ENCODE assay signal across 8 cellular contexts in the genomic region with DNA sequence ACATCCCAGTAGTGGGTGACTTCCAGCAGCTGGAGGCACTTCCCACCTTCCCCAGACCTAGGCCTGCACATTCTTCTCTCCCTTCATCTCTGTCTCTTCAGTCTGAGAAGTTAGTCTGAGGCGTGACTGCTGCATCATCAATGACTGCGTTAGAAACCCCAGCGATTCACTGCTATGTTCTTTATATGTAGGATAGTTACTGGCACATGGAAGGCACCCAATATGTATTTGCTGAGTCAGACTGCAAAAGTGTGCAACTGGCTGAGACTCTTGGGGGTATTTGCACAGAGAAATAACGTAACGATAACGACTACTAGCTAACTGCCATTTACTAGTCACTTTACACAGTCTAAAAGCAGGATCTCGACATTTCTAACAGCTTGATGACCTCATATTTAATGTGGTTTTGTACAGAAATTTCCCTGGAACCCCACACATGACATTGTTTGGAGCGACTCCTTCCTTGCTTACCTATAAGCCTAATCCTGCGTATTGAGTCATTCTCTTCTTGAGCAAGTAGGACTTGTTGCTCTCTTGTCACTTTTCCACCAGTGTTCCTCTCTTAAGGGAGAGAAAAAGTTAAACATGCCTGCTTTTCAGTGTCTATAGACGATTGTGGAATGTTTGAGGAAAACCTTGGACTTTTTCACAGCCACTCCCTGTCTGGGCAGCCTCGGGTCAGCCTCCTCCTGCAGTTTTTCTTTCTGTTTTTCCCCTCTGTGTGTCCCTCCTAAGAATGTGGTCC. TPM values are rescaled to one million over a fixed set of nuclear protein-coding genes. Genes with fewer than 3 reads are reported as not detected.
A peak's percentile ranks its signal among the peaks of the same experiment; 100 is the strongest.
DNase-seq lines count a peak whose midpoint lies in the region; ATAC-seq lines count a peak whose summit lies in the region.

No MANE protein-coding gene starts in this region.

- no peaks in the 10 kb centered on the region for H3K36me3 Mint-ChIP-seq in activated CD8-positive, alpha-beta memory T cell treated with anti-CD3 and anti-CD28 coated beads, Interleukin-2, amount 10 ng/mL, durations not matched to agents 7 days and 5 days
- H3K36me3 Mint-ChIP-seq in activated naive CD8-positive, alpha-beta T cell treated with anti-CD3 and anti-CD28 coated beads for 36 hours, result no peaks in the 10 kb centered on the region

- H3K27me3 Mint-ChIP-seq in activated CD8-positive, alpha-beta memory T cell treated with anti-CD3 and anti-CD28 coated beads, Interleukin-2, amount 10 ng/mL, durations not matched to agents 7 days and 5 days, result no peaks in the 10 kb centered on the region
- peaks cover 5% of the 10 kb centered on the region for H3K27me3 Mint-ChIP-seq in activated naive CD8-positive, alpha-beta T cell treated with anti-CD3 and anti-CD28 coated beads for 36 hours
- no peaks in the 10 kb centered on the region for H3K27me3 Mint-ChIP-seq in stimulated activated naive CD8-positive, alpha-beta T cell treated with anti-CD3 and anti-CD28 coated beads, Interleukin-15, amount 100 ng/mL, for 72 hours

- no peak overlapping the region for H3K27ac ChIP-seq in caudate nucleus (ENCODE audit: low read depth, low read length)

- H3K4me3 Mint-ChIP-seq in activated CD8-positive, alpha-beta memory T cell treated with anti-CD3 and anti-CD28 coated beads, Interleukin-2, amount 10 ng/mL, durations not matched to agents 7 days and 5 days, result peak overlapping the region; percentile 33
- peak overlapping the region; percentile 57 for H3K4me3 Mint-ChIP-seq in activated naive CD8-positive, alpha-beta T cell treated with anti-CD3 and anti-CD28 coated beads for 36 hours
- peak overlapping the region; percentile 32 to 51 for H3K4me3 Mint-ChIP-seq in stimulated activated naive CD8-positive, alpha-beta T cell treated with anti-CD3 and anti-CD28 coated beads, Interleukin-15, amount 100 ng/mL, for 72 hours

- CTCF ChIA-PET in activated CD8-positive, alpha-beta memory T cell treated with anti-CD3 and anti-CD28 coated beads, Interleukin-2, amount 10 ng/mL, durations not matched to agents 7 days and 5 days (lab: Charles Lee), result no interaction called here

- H3K4me1 Mint-ChIP-seq in activated CD8-positive, alpha-beta memory T cell treated with anti-CD3 and anti-CD28 coated beads, Interleukin-2, amount 10 ng/mL, durations not matched to agents 7 days and 5 days, result peaks cover 21% of the 10 kb centered on the region
- peaks cover 13% of the 10 kb centered on the region for H3K4me1 Mint-ChIP-seq in activated naive CD8-positive, alpha-beta T cell treated with anti-CD3 and anti-CD28 coated beads for 36 hours
- H3K4me1 Mint-ChIP-seq in stimulated activated naive CD8-positive, alpha-beta T cell treated with anti-CD3 and anti-CD28 coated beads, Interleukin-15, amount 100 ng/mL, for 72 hours, result peaks cover 18% of the 10 kb centered on the region

- no peak for DNase-seq in activated CD8-positive, alpha-beta memory T cell treated with anti-CD3 and anti-CD28 coated beads, Interleukin-2, amount 10 ng/mL, durations not matched to agents 7 days and 5 days
- DNase-seq in activated CD8-positive, alpha-beta memory T cell treated with anti-CD3 and anti-CD28 coated beads for 24 hours, result no peak
- DNase-seq in activated naive CD8-positive, alpha-beta T cell treated with anti-CD3 and anti-CD28 coated beads for 36 hours, result no peak
- DNase-seq in iris pigment epithelial cell (ENCODE audit: low read depth) (peak; percentile 17), NCI-H1105 (lab: John Stamatoyannopoulos, UW) (no peak), caudate nucleus (lab: John Stamatoyannopoulos, UW) (no peak)
- no peak for DNase-seq in stimulated activated naive CD8-positive, alpha-beta T cell treated with anti-CD3 and anti-CD28 coated beads, Interleukin-15, amount 100 ng/mL, for 72 hours

- ATAC-seq in activated CD8-positive, alpha-beta memory T cell treated with anti-CD3 and anti-CD28 coated beads, Interleukin-2, amount 10 ng/mL, durations not matched to agents 7 days and 5 days, result no peak
- ATAC-seq in stimulated activated naive CD8-positive, alpha-beta T cell treated with anti-CD3 and anti-CD28 coated beads, Interleukin-15, amount 100 ng/mL, for 72 hours, result no peak
- ATAC-seq in HG03354 (IDR thresholded peaks at IDR 0.05; ENCODE audit: poor library complexity, severe bottlenecking, unreplicated experiment), result no peak

- no peaks in the 10 kb centered on the region for H3K9me3 Mint-ChIP-seq in activated CD8-positive, alpha-beta memory T cell treated with anti-CD3 and anti-CD28 coated beads, Interleukin-2, amount 10 ng/mL, durations not matched to agents 7 days and 5 days (ENCODE audit: low read depth)
- H3K9me3 Mint-ChIP-seq in activated naive CD8-positive, alpha-beta T cell treated with anti-CD3 and anti-CD28 coated beads for 36 hours, result no peaks in the 10 kb centered on the region
- no peaks in the 10 kb centered on the region for H3K9me3 Mint-ChIP-seq in stimulated activated naive CD8-positive, alpha-beta T cell treated with anti-CD3 and anti-CD28 coated beads, Interleukin-15, amount 100 ng/mL, for 72 hours

- peak overlapping the region; percentile 63 for H3K27ac Mint-ChIP-seq in activated CD8-positive, alpha-beta memory T cell treated with anti-CD3 and anti-CD28 coated beads, Interleukin-2, amount 10 ng/mL, durations not matched to agents 7 days and 5 days
- peak overlapping the region; percentile 68 for H3K27ac Mint-ChIP-seq in activated naive CD8-positive, alpha-beta T cell treated with anti-CD3 and anti-CD28 coated beads for 36 hours
- H3K27ac Mint-ChIP-seq in stimulated activated naive CD8-positive, alpha-beta T cell treated with anti-CD3 and anti-CD28 coated beads, Interleukin-15, amount 100 ng/mL, for 72 hours, result no peak overlapping the region

RNA-seq across cellular contexts. Expression of gene THNSL1, which starts 45.5 kb away (rescaled TPM):
- 1 to 10 TPM; 3.5 to 4.6 TPM for total RNA-seq in activated CD8-positive, alpha-beta memory T cell treated with anti-CD3 and anti-CD28 coated beads, Interleukin-2, amount 10 ng/mL, durations not matched to agents 7 days and 5 days
- total RNA-seq in activated naive CD8-positive, alpha-beta T cell treated with anti-CD3 and anti-CD28 coated beads for 36 hours, result 10 to 100 TPM; 10.1 to 10.7 TPM

RNA-seq across cellular contexts. Expression of gene ENKUR, which starts 45.9 kb away (rescaled TPM):
- not detected for total RNA-seq in activated CD8-positive, alpha-beta memory T cell treated with anti-CD3 and anti-CD28 coated beads, Interleukin-2, amount 10 ng/mL, durations not matched to agents 7 days and 5 days
- not detected for total RNA-seq in activated naive CD8-positive, alpha-beta T cell treated with anti-CD3 and anti-CD28 coated beads for 36 hours

Comparison
In these comparisons a context has a peak if more than half of its experiments do, and no peak if none do; other contexts are left out.
1. H3K27ac Mint-ChIP-seq: peak in activated CD8-positive, alpha-beta memory T cell treated with anti-CD3 and anti-CD28 coated beads, Interleukin-2, amount 10 ng/mL, durations not matched to agents 7 days and 5 days (single experiment) and activated naive CD8-positive, alpha-beta T cell treated with anti-CD3 and anti-CD28 coated beads for 36 hours (single experiment); none in stimulated activated naive CD8-positive, alpha-beta T cell treated with anti-CD3 and anti-CD28 coated beads, Interleukin-15, amount 100 ng/mL, for 72 hours (0 of 2).
2. Peak in every context shown above with its lines, with median percentiles within 50 percentile points of each other: H3K4me3 Mint-ChIP-seq.